22 cellular contexts compared by ENCODE assay signal in the genomic region with DNA sequence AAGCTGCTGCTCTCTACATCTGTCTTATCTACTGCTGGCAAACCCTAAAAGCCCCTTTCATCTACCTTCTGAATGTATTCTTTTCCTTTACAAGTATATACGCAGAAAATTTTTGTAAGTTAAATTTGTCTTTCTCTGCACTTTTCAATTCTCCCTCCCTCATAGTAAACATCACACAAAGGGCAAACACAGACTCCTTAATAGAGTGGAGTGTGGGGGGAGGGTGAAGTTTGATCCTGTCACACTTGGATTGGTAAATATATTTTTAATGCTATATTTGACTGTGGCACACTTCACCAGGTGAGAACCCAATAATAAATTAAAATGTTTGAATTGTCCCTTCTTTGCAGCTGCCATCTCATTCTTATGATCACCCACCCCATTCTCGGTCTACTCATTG. TPM values are rescaled to one million over a fixed set of nuclear protein-coding genes. Genes with fewer than 3 reads are reported as not detected.
A peak's percentile ranks its signal among the peaks of the same experiment; 100 is the strongest.
DNase-seq lines count a peak whose midpoint lies in the region; ATAC-seq, FAIRE-seq and TF ChIP-seq lines count a peak whose summit lies in the region.
"Had no signal": no experiment of that assay in that cellular context is flagged by ENCODE, and none has a peak within 500 bp of the region (broad histone marks: within the 10 kb centered on the region; RNA-seq: fewer than 3 reads in every experiment).

No MANE protein-coding gene starts in this region.

- H4K20me1 ChIP-seq in OCI-LY3 (ENCODE audit: insufficient read depth, low read length): no peaks in the 10 kb centered on the region
- no peaks in the 10 kb centered on the region for H4K20me1 ChIP-seq in osteoblast (ENCODE audit: insufficient read depth, low read length)

- H3K27ac ChIP-seq in OCI-LY3 (ENCODE audit: low read length) (peak overlapping the region; percentile 74), small intestine (ENCODE audit: low read depth in 1 of 2, low read length in 1 of 2) (peak overlapping the region; percentile 66 to 82), osteoblast (ENCODE audit: low read depth, low read length) (no peak overlapping the region)
- H3K27ac ChIP-seq: body of pancreas, skin epidermis had no signal

- no peaks in the 10 kb centered on the region for H3K79me2 ChIP-seq in OCI-LY3 (ENCODE audit: low read length)
- H3K79me2 ChIP-seq in osteoblast (ENCODE audit: insufficient read depth, low read length): no peaks in the 10 kb centered on the region

- no peaks in the 10 kb centered on the region for H3K36me3 ChIP-seq in OCI-LY3 (replicated peaks; ENCODE audit: low read depth, low read length)
- no peaks in the 10 kb centered on the region for H3K36me3 ChIP-seq in small intestine (ENCODE audit: control insufficient read depth in 2 of 2, insufficient read depth in 2 of 2, low read length in 2 of 2)
- H3K36me3 ChIP-seq in osteoblast (ENCODE audit: insufficient read depth, low read length): no peaks in the 10 kb centered on the region

- no peak for ATAC-seq in HG03469 (IDR thresholded peaks at IDR 0.05; ENCODE audit: unreplicated experiment)
- ATAC-seq: activated CD8-positive, alpha-beta memory T cell treated with anti-CD3 and anti-CD28 coated beads, Interleukin-2, amount 10 ng/mL, durations not matched to agents 7 days and 5 days; activated naive CD8-positive, alpha-beta T cell treated with anti-CD3 and anti-CD28 coated beads, Interleukin-2, amount 50 U/mL, for 24 hours; body of pancreas had no signal

- H2AFZ ChIP-seq in OCI-LY3 (ENCODE audit: low read depth, low read length): peak overlapping the region; percentile 57; the same call in 1 of the 2 replicates
- H2AFZ ChIP-seq in osteoblast (ENCODE audit: low read length): no peak overlapping the region

- no peaks in the 10 kb centered on the region for H3K27me3 ChIP-seq in OCI-LY3 (ENCODE audit: low read depth, low read length)
- no peaks in the 10 kb centered on the region for H3K27me3 ChIP-seq in small intestine (ENCODE audit: control insufficient read depth in 2 of 2, insufficient read depth in 2 of 2, low read length in 2 of 2)
- no peaks in the 10 kb centered on the region for H3K27me3 ChIP-seq in osteoblast (ENCODE audit: insufficient read depth, low read length)
- H3K27me3 ChIP-seq: body of pancreas had no signal

- no peak overlapping the region for H3K4me3 ChIP-seq in OCI-LY3 (ENCODE audit: low read length)
- H3K4me3 ChIP-seq in small intestine (ENCODE audit: low read depth in 1 of 2, low read length in 2 of 2): no peak overlapping the region
- H3K4me3 ChIP-seq in osteoblast (ENCODE audit: insufficient read depth, low read length): no peak overlapping the region
- H3K4me3 ChIP-seq: body of pancreas, skin epidermis had no signal

- H3K4me1 ChIP-seq in OCI-LY3 (ENCODE audit: low read length) (peaks cover 57% of the 10 kb centered on the region), small intestine (ENCODE audit: control insufficient read depth in 2 of 2, insufficient read depth in 1 of 2, low read depth in 1 of 2, low read length in 1 of 2) (peaks cover 5 to 7% of the 10 kb centered on the region in 2 donors), osteoblast (ENCODE audit: insufficient read depth, low read length) (peaks cover 5% of the 10 kb centered on the region)

- 43 to 63% (median 50%) methylated on average over 2 of the region's 2 CpGs for WGBS in small intestine, 3 donors

- H3K4me2 ChIP-seq in OCI-LY3 (ENCODE audit: low read length) (no peak overlapping the region), osteoblast (ENCODE audit: insufficient read depth, low read length) (no peak overlapping the region)

- H3K9me3 ChIP-seq in OCI-LY3 (ENCODE audit: insufficient read depth, low read length) (no peaks in the 10 kb centered on the region), small intestine (ENCODE audit: control insufficient read depth, low read depth) (no peaks in the 10 kb centered on the region), osteoblast (ENCODE audit: low read depth, low read length) (no peaks in the 10 kb centered on the region)
- H3K9me3 ChIP-seq: body of pancreas had no signal

- peak; percentile 15 for DNase-seq in NCI-H1436 (lab: John Stamatoyannopoulos, UW)
- DNase-seq in NCI-H1436 treated with DMSO at 0.1 percent for 48 hours (lab: John Stamatoyannopoulos, UW): no peak
- DNase-seq in NCI-H146 (lab: John Stamatoyannopoulos, UW): peak; percentile 50
- peak; percentile 37 for DNase-seq in small intestine
- DNase-seq in GM19239 (ENCODE audit: insufficient read length, low spot score): no peak
- DNase-seq in osteoblast (ENCODE audit: insufficient read length, low spot score, missing footprints): no peak
- DNase-seq: activated CD4-positive, alpha-beta T cell treated with anti-CD3 and anti-CD28 coated beads for 4 hours; activated CD8-positive, alpha-beta memory T cell treated with anti-CD3 and anti-CD28 coated beads, Interleukin-2, amount 10 ng/mL, durations not matched to agents 7 days and 5 days; activated naive CD8-positive, alpha-beta T cell treated with anti-CD3 and anti-CD28 coated beads, Interleukin-2, amount 50 U/mL, for 24 hours; body of pancreas; endodermal cell; HFFc6; NCI-H1694 treated with DMSO at 0.1 percent for 48 hours; NCI-H524 treated with DMSO at 0.1 percent for 48 hours; SHP77 treated with DMSO at 0.1 percent for 48 hours; stimulated activated CD4-positive, alpha-beta T cell treated with anti-CD3 and anti-CD28 coated beads, Interleukin-4, amount 100 ng/mL, for 1 hour had no signal

- no peak for TF ChIP-seq CTCF in OCI-LY3 (IDR thresholded peaks at IDR 0.05; ENCODE audit: low read depth, low read length)
- TF ChIP-seq CTCF in osteoblast (IDR thresholded peaks at IDR 0.05; ENCODE audit: extremely low read depth, low read depth, low read length): no peak

- FAIRE-seq in small intestine (lab: Jason Lieb, UNC) (no peak), GM19239 (lab: Jason Lieb, UNC) (no peak)
- FAIRE-seq: colon, GM18507, TTC549 had no signal

- peak overlapping the region; percentile 58; the same call in 1 of the 2 replicates for H3K9ac ChIP-seq in OCI-LY3 (ENCODE audit: low read length)

RNA-seq across cellular contexts. Expression of gene PAQR8, which starts 33.2 kb away (rescaled TPM):
- 10 to 100 TPM; 14.1 to 28.6 (median 28.6) TPM for polyA plus RNA-seq in small intestine
- total RNA-seq in osteoblast: 3.5 and 3.6 TPM in 2 replicates

RNA-seq across cellular contexts. Expression of gene MCM3, which starts 44.2 kb away (rescaled TPM):
- 10 to 100 TPM in 2 of 3 donors, 1 to 10 TPM in 1; 9.4 to 46.8 (median 11.1) TPM for polyA plus RNA-seq in small intestine
- 19.2 and 19.4 TPM in 2 replicates for total RNA-seq in osteoblast

Comparison
In these comparisons a context has a peak if more than half of its experiments do, and no peak if none do; other contexts are left out.
1. DNase-seq: peak in NCI-H1436 (single experiment), NCI-H146 (single experiment) and small intestine (single experiment); none in NCI-H1436 treated with DMSO at 0.1 percent for 48 hours (single experiment), GM19239 (single experiment) and osteoblast (single experiment).